20 cellular contexts compared by ENCODE assay signal in the genomic region with DNA sequence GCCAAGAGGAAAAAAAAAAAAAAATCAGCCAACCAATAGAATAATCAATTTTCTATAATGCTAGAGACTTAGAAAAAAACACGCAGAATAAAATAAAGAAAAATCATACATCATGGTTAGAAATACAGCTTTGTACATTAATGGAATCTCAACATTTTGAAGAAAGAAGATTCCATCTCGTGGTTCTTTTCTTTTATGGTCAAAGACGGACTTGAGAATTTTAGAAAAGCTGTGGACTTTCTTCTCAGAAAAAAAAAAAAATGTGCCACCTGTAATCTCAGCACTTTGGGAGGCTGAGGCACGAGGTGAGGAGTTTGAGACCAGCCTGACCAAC. TPM values are rescaled to one million over a fixed set of nuclear protein-coding genes. Genes with fewer than 3 reads are reported as not detected.
DNase-seq lines count a peak whose midpoint lies in the region; ATAC-seq and TF ChIP-seq lines count a peak whose summit lies in the region.
"Had no signal": no experiment of that assay in that cellular context is flagged by ENCODE, and none has a peak within 500 bp of the region (broad histone marks: within the 10 kb centered on the region; RNA-seq: fewer than 3 reads in every experiment).

No MANE protein-coding gene starts in this region.

- no peak for TF ChIP-seq POLR2A in Peyer's patch (IDR thresholded peaks at IDR 0.05)

- no peaks in the 10 kb centered on the region for H3K27me3 ChIP-seq in RWPE2 (ENCODE audit: insufficient read depth, poor library complexity, severe bottlenecking)
- H3K27me3 ChIP-seq in Peyer's patch, result no peaks in the 10 kb centered on the region
- H3K27me3 ChIP-seq: brain microvascular endothelial cell, esophagus squamous epithelium, foreskin keratinocyte, heart right ventricle, ovary had no signal

- H3K27ac Mint-ChIP-seq in natural killer cell, result no peak overlapping the region
- no peak overlapping the region for H3K27ac Mint-ChIP-seq in natural killer cell treated with Interleukin-12 subunit alpha and Interleukin-12 subunit beta and Interleukin-15 and Interleukin-18, amount 100 ng/mL, for 72 hours
- no peak overlapping the region for H3K27ac Mint-ChIP-seq in mesothelial cell of epicardium
- H3K27ac Mint-ChIP-seq: activated CD4-positive, alpha-beta T cell treated with anti-CD3 and anti-CD28 coated beads for 36 hours; activated naive CD4-positive, alpha-beta T cell treated with anti-CD3 and anti-CD28 coated beads, Interleukin-2, amount 50 U/mL, for 24 hours; naive thymus-derived CD8-positive, alpha-beta T cell had no signal

- TF ChIP-seq CTCF in natural killer cell (IDR thresholded peaks at IDR 0.05) (peak; percentile 52), RWPE2 (IDR thresholded peaks at IDR 0.05; ENCODE audit: poor library complexity, severe bottlenecking) (peak; percentile 78), mesothelial cell of epicardium (IDR thresholded peaks at IDR 0.05; ENCODE audit: unreplicated experiment) (no peak), Peyer's patch (IDR thresholded peaks at IDR 0.05) (no peak)

- intact Hi-C loops in natural killer cell (cut with micrococcal nuclease), result loop anchor here (5.0 kb wide), 1 partner anchor 652 kb away; no protein-coding TSS in a partner anchor

- H3K4me1 ChIP-seq in RWPE2 (ENCODE audit: insufficient read depth, poor library complexity, severe bottlenecking) (peaks cover 3% of the 10 kb centered on the region), Peyer's patch (no peaks in the 10 kb centered on the region)
- H3K4me1 ChIP-seq: heart right ventricle had no signal

- DNase-seq in natural killer cell (no peak), RWPE2 (ENCODE audit: low spot score) (no peak), mesothelial cell of epicardium (ENCODE audit: low spot score in 2 of 2, unreplicated experiment in 2 of 2) (no peak), HuH-7 (ENCODE audit: low spot score) (no peak), Peyer's patch (no peak), KG1 (lab: John Stamatoyannopoulos, UW) (no peak)
- no peak for DNase-seq in natural killer cell treated with Interleukin-12 subunit alpha and Interleukin-12 subunit beta and Interleukin-15 and Interleukin-18, amount 100 ng/mL, for 72 hours (ENCODE audit: low spot score)
- DNase-seq: cerebellar nuclear complex, esophagus squamous epithelium had no signal

- peaks cover 0 to 5% of the 10 kb centered on the region in 2 donors for H3K27me3 Mint-ChIP-seq in natural killer cell (ENCODE audit: low read depth in 2 of 2)
- peaks cover 0 to 3% of the 10 kb centered on the region in 2 donors for H3K27me3 Mint-ChIP-seq in natural killer cell treated with Interleukin-12 subunit alpha and Interleukin-12 subunit beta and Interleukin-15 and Interleukin-18, amount 100 ng/mL, for 72 hours
- H3K27me3 Mint-ChIP-seq in mesothelial cell of epicardium (ENCODE audit: low read depth), result no peaks in the 10 kb centered on the region
- H3K27me3 Mint-ChIP-seq: activated naive CD4-positive, alpha-beta T cell treated with anti-CD3 and anti-CD28 coated beads, Interleukin-2, amount 50 U/mL, for 24 hours had no signal

- H3K9me3 ChIP-seq in RWPE2 (ENCODE audit: severe bottlenecking) (no peaks in the 10 kb centered on the region), Peyer's patch (no peaks in the 10 kb centered on the region)
- H3K9me3 ChIP-seq: A549, esophagus squamous epithelium, heart right ventricle, ovary had no signal

- H3K4me3 ChIP-seq in RWPE2 (ENCODE audit: severe bottlenecking) (no peak overlapping the region), Peyer's patch (no peak overlapping the region)
- H3K4me3 ChIP-seq: heart right ventricle, ovary, skin epidermis had no signal

- no peak overlapping the region for H3K27ac ChIP-seq in RWPE2 (ENCODE audit: poor library complexity, severe bottlenecking)
- no peak overlapping the region for H3K27ac ChIP-seq in Peyer's patch
- H3K27ac ChIP-seq: brain microvascular endothelial cell, esophagus squamous epithelium, foreskin keratinocyte, heart right ventricle, ovary had no signal

- H3K36me3 Mint-ChIP-seq in natural killer cell, result no peaks in the 10 kb centered on the region
- no peaks in the 10 kb centered on the region for H3K36me3 Mint-ChIP-seq in natural killer cell treated with Interleukin-12 subunit alpha and Interleukin-12 subunit beta and Interleukin-15 and Interleukin-18, amount 100 ng/mL, for 72 hours
- peaks cover 3% of the 10 kb centered on the region for H3K36me3 Mint-ChIP-seq in mesothelial cell of epicardium
- H3K36me3 Mint-ChIP-seq: activated naive CD4-positive, alpha-beta T cell treated with anti-CD3 and anti-CD28 coated beads, Interleukin-2, amount 50 U/mL, for 24 hours; naive thymus-derived CD8-positive, alpha-beta T cell had no signal

- H3K36me3 ChIP-seq in RWPE2 (ENCODE audit: low read depth) (no peaks in the 10 kb centered on the region), Peyer's patch (no peaks in the 10 kb centered on the region)
- H3K36me3 ChIP-seq: brain microvascular endothelial cell, esophagus squamous epithelium, heart right ventricle, ovary had no signal

- H3K9me3 Mint-ChIP-seq in natural killer cell (no peaks in the 10 kb centered on the region), mesothelial cell of epicardium (peaks cover 10% of the 10 kb centered on the region)
- no peaks in the 10 kb centered on the region for H3K9me3 Mint-ChIP-seq in natural killer cell treated with Interleukin-12 subunit alpha and Interleukin-12 subunit beta and Interleukin-15 and Interleukin-18, amount 100 ng/mL, for 72 hours
- H3K9me3 Mint-ChIP-seq: activated naive CD4-positive, alpha-beta T cell treated with anti-CD3 and anti-CD28 coated beads, Interleukin-2, amount 50 U/mL, for 24 hours; naive thymus-derived CD8-positive, alpha-beta T cell had no signal

- no peak for ATAC-seq in natural killer cell
- ATAC-seq in natural killer cell treated with Interleukin-12 subunit alpha and Interleukin-12 subunit beta and Interleukin-15 and Interleukin-18, amount 100 ng/mL, for 72 hours, result no peak
- no peak for ATAC-seq in RWPE2 (ENCODE audit: low read depth)
- no peak for ATAC-seq in GM19397 (IDR thresholded peaks at IDR 0.05; ENCODE audit: unreplicated experiment)
- ATAC-seq: activated CD4-positive, alpha-beta T cell treated with anti-CD3 and anti-CD28 coated beads for 36 hours; foreskin keratinocyte; naive thymus-derived CD8-positive, alpha-beta T cell; Right ventricle myocardium inferior had no signal

- no peak overlapping the region for H3K4me3 Mint-ChIP-seq in natural killer cell
- H3K4me3 Mint-ChIP-seq in natural killer cell treated with Interleukin-12 subunit alpha and Interleukin-12 subunit beta and Interleukin-15 and Interleukin-18, amount 100 ng/mL, for 72 hours, result no peak overlapping the region
- H3K4me3 Mint-ChIP-seq in mesothelial cell of epicardium, result peak overlapping the region; percentile 6
- H3K4me3 Mint-ChIP-seq: activated CD4-positive, alpha-beta T cell treated with anti-CD3 and anti-CD28 coated beads for 36 hours; activated naive CD4-positive, alpha-beta T cell treated with anti-CD3 and anti-CD28 coated beads, Interleukin-2, amount 50 U/mL, for 24 hours had no signal

- H3K4me1 Mint-ChIP-seq in natural killer cell (no peaks in the 10 kb centered on the region), mesothelial cell of epicardium (peaks cover 4% of the 10 kb centered on the region)
- H3K4me1 Mint-ChIP-seq in natural killer cell treated with Interleukin-12 subunit alpha and Interleukin-12 subunit beta and Interleukin-15 and Interleukin-18, amount 100 ng/mL, for 72 hours (ENCODE audit: low read depth in 2 of 2), result no peaks in the 10 kb centered on the region
- H3K4me1 Mint-ChIP-seq: naive thymus-derived CD8-positive, alpha-beta T cell had no signal

RNA-seq across cellular contexts. Expression of gene ATIC, which starts 41.8 kb away (rescaled TPM):
- total RNA-seq in natural killer cell (10 to 100 TPM; 33.2 to 49.9 (median 44.5) TPM), mesothelial cell of epicardium (115 to 118 TPM (median 118 TPM) in 3 replicates), Peyer's patch (10 to 100 TPM; 34.5 to 69.5 (median 41.3) TPM)
- total RNA-seq in natural killer cell treated with Interleukin-12 subunit alpha and Interleukin-12 subunit beta and Interleukin-15 and Interleukin-18, amount 100 ng/mL, for 72 hours, result 100 to 1,000 TPM; 112 to 199 TPM

Comparison
In these comparisons a context has a peak if more than half of its experiments do, and no peak if none do; other contexts are left out.
1. CTCF ChIP-seq: peak in natural killer cell (single experiment) and RWPE2 (single experiment); none in mesothelial cell of epicardium (single experiment) and Peyer's patch (0 of 6).